Comparison of ENCODE assay signal across 1 cellular context in genomic region chr11:134275534-134276395, GRCh38.
TF ChIP-seq lines count a peak whose summit lies in the region.

A gene with protein sequence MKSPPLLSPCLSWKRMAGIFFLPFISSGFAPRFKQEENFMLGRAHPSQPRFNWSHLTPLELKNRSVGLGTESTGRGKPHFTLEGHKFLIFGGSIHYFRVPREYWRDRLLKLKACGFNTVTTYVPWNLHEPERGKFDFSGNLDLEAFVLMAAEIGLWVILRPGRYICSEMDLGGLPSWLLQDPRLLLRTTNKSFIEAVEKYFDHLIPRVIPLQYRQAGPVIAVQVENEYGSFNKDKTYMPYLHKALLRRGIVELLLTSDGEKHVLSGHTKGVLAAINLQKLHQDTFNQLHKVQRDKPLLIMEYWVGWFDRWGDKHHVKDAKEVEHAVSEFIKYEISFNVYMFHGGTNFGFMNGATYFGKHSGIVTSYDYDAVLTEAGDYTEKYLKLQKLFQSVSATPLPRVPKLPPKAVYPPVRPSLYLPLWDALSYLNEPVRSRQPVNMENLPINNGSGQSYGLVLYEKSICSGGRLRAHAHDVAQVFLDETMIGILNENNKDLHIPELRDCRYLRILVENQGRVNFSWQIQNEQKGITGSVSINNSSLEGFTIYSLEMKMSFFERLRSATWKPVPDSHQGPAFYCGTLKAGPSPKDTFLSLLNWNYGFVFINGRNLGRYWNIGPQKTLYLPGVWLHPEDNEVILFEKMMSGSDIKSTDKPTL (plus strand): TSS chr11:134276379. CDS start chr11:134276741, 362 bp downstream.

TF ChIP-seq in neural cell, 6 proteins besides CTCF, POLR2A, EP300 and RAD21 (continued from another document):
- TF ChIP-seq REST (IDR thresholded peaks at IDR 0.05; ENCODE audit: borderline replicate concordance), result no peak
- peak; percentile 66 for TF ChIP-seq POLR2AphosphoS5 (IDR thresholded peaks at IDR 0.05)
- no peak for TF ChIP-seq TAF1 (IDR thresholded peaks at IDR 0.05; ENCODE audit: low read depth)
- TF ChIP-seq MXI1 (conservative IDR thresholded peaks at IDR 0.05; ENCODE audit: poor library complexity, severe bottlenecking), result peak; percentile 20
TF ChIP-seq in neural cell: peak in this region for 3.
